Comparison of ENCODE assay signal across 12 cellular contexts in genomic region chr13:109870281-109871017, GRCh38.
DNase-seq lines count a peak whose midpoint lies in the region; ATAC-seq and TF ChIP-seq lines count a peak whose summit lies in the region.
"Had no signal": no experiment of that assay in that cellular context is flagged by ENCODE, and none has a peak within 500 bp of the region (broad histone marks: within the 10 kb centered on the region; RNA-seq: fewer than 3 reads in every experiment).

No MANE protein-coding gene starts in this region.

- no peaks in the 10 kb centered on the region for H3K79me2 ChIP-seq in mammary epithelial cell (ENCODE audit: insufficient read depth, low read length)

- H4K20me1 ChIP-seq in mammary epithelial cell (ENCODE audit: insufficient read depth, low read length): no peaks in the 10 kb centered on the region

- 94% methylated on average over 8 of the region's 10 CpGs for WGBS in mammary epithelial cell (ENCODE audit: low coverage, missing lambda C conversion rate)

- H3K27ac ChIP-seq in breast epithelium (no peak overlapping the region), mammary epithelial cell (ENCODE audit: insufficient read depth, low read depth, low read length) (no peak overlapping the region), muscle layer of colon (ENCODE audit: low read depth, low read length) (peak overlapping the region; percentile 3), tibial artery (peak overlapping the region; percentile 29 to 48)

- no TSS peak for BruUV-seq in mammary epithelial cell (replicated peaks; lab: Mats Ljungman, UMichigan)

- TF ChIP-seq CTCF in breast epithelium (IDR thresholded peaks at IDR 0.05) (no peak), mammary epithelial cell (conservative IDR thresholded peaks at IDR 0.05 in 1 of 2, IDR thresholded peaks at IDR 0.05 in 1 of 2; ENCODE audit: extremely low read depth in 1 of 2, insufficient read depth in 1 of 2, low read depth in 1 of 2, low read length in 2 of 2) (no peak), tibial artery (IDR thresholded peaks at IDR 0.05) (no peak)

- no peak overlapping the region for H3K9ac ChIP-seq in mammary epithelial cell (ENCODE audit: insufficient read depth, low read length)
- H3K9ac ChIP-seq in endocrine pancreas (ENCODE audit: control insufficient read depth, insufficient read depth, low read length): peak overlapping the region; percentile 69
- no peak overlapping the region for H3K9ac ChIP-seq in muscle layer of colon (ENCODE audit: low read length)

- H3K9me3 ChIP-seq in breast epithelium (no peaks in the 10 kb centered on the region), mammary epithelial cell (replicated peaks; ENCODE audit: insufficient read depth, low read length) (no peaks in the 10 kb centered on the region), endocrine pancreas (ENCODE audit: control insufficient read depth, low read length) (no peaks in the 10 kb centered on the region), muscle layer of colon (ENCODE audit: low read length) (no peaks in the 10 kb centered on the region), tibial artery (no peaks in the 10 kb centered on the region)
- H3K9me3 ChIP-seq: HAP-1 had no signal

- H3K4me3 ChIP-seq in breast epithelium (peak overlapping the region in 2 of 3 donors; percentile 41 to 50), mammary epithelial cell (replicated peaks in 1 of 3; ENCODE audit: insufficient read depth in 1 of 3, low read depth in 2 of 3, low read length in 3 of 3) (no peak overlapping the region), endocrine pancreas (ENCODE audit: control insufficient read depth, insufficient read depth, low read length) (peak overlapping the region; percentile 63), muscle layer of colon (ENCODE audit: low read depth in 1 of 2, low read length in 2 of 2) (peak overlapping the region in 1 of 2 donors; percentile 58), tibial artery (peak overlapping the region; percentile 44 to 48)
- H3K4me3 ChIP-seq: HAP-1 had no signal

- H2AFZ ChIP-seq in mammary epithelial cell (ENCODE audit: low read depth, low read length): no peak overlapping the region

- no peak for ATAC-seq in HG02623 (IDR thresholded peaks at IDR 0.05; ENCODE audit: unreplicated experiment)
- ATAC-seq in HG02884 (IDR thresholded peaks at IDR 0.05; ENCODE audit: unreplicated experiment): no peak

- dilution Hi-C loops in mammary epithelial cell (cut with HindIII; ENCODE audit: low sequenced_read_pairs): no loop called here

- no peaks in the 10 kb centered on the region for H3K27me3 ChIP-seq in breast epithelium
- no peaks in the 10 kb centered on the region for H3K27me3 ChIP-seq in mammary epithelial cell (ENCODE audit: insufficient read depth, low read length)
- no peaks in the 10 kb centered on the region for H3K27me3 ChIP-seq in endocrine pancreas (ENCODE audit: control insufficient read depth, insufficient read depth, low read length)
- H3K27me3 ChIP-seq in muscle layer of colon (ENCODE audit: control insufficient read depth in 1 of 2, insufficient read depth in 2 of 2, low read length in 2 of 2): no peaks in the 10 kb centered on the region
- H3K27me3 ChIP-seq in tibial artery: no peaks in the 10 kb centered on the region

- DNase-seq in breast epithelium (ENCODE audit: low spot score in 2 of 2) (no peak), mammary epithelial cell (no peak), tibial artery (no peak)
- no peak for DNase-seq in stimulated activated CD4-positive, alpha-beta T cell treated with anti-CD3 and anti-CD28 coated beads, Interleukin-2, amount 100 ng/mL, for 48 hours
- DNase-seq: activated CD4-positive, alpha-beta T cell treated with anti-CD3 and anti-CD28 coated beads, Interleukin-2, amount 50 U/mL, for 4 hours; activated T-cell treated with anti-CD3 and anti-CD28 coated beads, Interleukin-2, amount 50 U/mL, for 4 hours; T1000 had no signal

- intact Hi-C loops in breast epithelium (cut with DNase I; ENCODE audit: low total_unique reads): no loop called here
- intact Hi-C loops in mammary epithelial cell (cut with micrococcal nuclease): no loop called here
- intact Hi-C loops in tibial artery (cut with DNase I; ENCODE audit: low total_unique reads): no loop called here

- CTCF ChIA-PET in mammary epithelial cell (lab: Charles Lee; ENCODE audit: low non-redundant PET): no interaction called here

- H3K36me3 ChIP-seq in breast epithelium: no peaks in the 10 kb centered on the region
- H3K36me3 ChIP-seq in mammary epithelial cell (ENCODE audit: insufficient read depth, low read length): no peaks in the 10 kb centered on the region
- H3K36me3 ChIP-seq in endocrine pancreas (ENCODE audit: control insufficient read depth, insufficient read depth, low read length): no peaks in the 10 kb centered on the region
- H3K36me3 ChIP-seq in muscle layer of colon (ENCODE audit: insufficient read depth, low read length): no peaks in the 10 kb centered on the region
- no peaks in the 10 kb centered on the region for H3K36me3 ChIP-seq in tibial artery
- H3K36me3 ChIP-seq: HAP-1 had no signal

- in situ Hi-C loops in mammary epithelial cell (cut with MboI; ENCODE audit: low sequenced_read_pairs in 2 of 2): no loop called here

- H3K4me1 ChIP-seq in breast epithelium: no peaks in the 10 kb centered on the region
- H3K4me1 ChIP-seq in mammary epithelial cell (ENCODE audit: insufficient read depth, low read length): peaks cover 3% of the 10 kb centered on the region
- H3K4me1 ChIP-seq in endocrine pancreas (ENCODE audit: control insufficient read depth, insufficient read depth, low read length): peaks cover 14% of the 10 kb centered on the region
- peaks cover 13% of the 10 kb centered on the region for H3K4me1 ChIP-seq in muscle layer of colon (ENCODE audit: insufficient read depth, low read length)
- peaks cover 0 to 30% (median 10%) of the 10 kb centered on the region in 4 donors for H3K4me1 ChIP-seq in tibial artery
- H3K4me1 ChIP-seq: HAP-1 had no signal

- no peak for TF ChIP-seq POLR2A in breast epithelium (IDR thresholded peaks at IDR 0.05)

- no peak overlapping the region for H3K4me2 ChIP-seq in mammary epithelial cell (ENCODE audit: insufficient read depth, low read depth, low read length)

Comparison
In these comparisons a context has a peak if more than half of its experiments do, and no peak if none do; other contexts are left out.
1. H3K4me3 ChIP-seq: peak in breast epithelium (2 of 3), endocrine pancreas (single experiment) and tibial artery (2 of 2); none in mammary epithelial cell (0 of 3).
2. H3K27ac ChIP-seq: peak in muscle layer of colon (single experiment) and tibial artery (2 of 2); none in breast epithelium (0 of 2) and mammary epithelial cell (single experiment).